23 cellular contexts compared by ENCODE assay signal in the genomic region with DNA sequence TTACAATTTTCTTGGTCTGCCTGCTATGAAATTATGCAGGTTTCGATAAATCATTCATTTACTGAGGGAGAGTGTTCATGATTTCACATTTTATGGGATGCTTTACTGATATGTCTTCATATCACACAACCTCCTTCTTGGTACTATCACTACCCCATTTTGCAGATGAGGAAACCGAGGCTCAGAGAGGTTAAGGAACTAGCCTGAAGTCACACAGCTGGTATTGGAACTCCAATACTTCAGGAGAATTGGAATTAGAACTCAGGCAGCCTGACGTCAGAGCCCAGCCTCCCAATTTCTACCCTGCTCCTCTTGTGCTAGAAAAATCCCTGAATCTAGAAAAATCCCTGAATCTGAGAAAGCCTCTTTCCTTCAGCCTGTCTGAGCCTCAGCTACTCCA. TPM values are rescaled to one million over a fixed set of nuclear protein-coding genes. Genes with fewer than 3 reads are reported as not detected.
DNase-seq lines count a peak whose midpoint lies in the region; ATAC-seq, FAIRE-seq and TF ChIP-seq lines count a peak whose summit lies in the region.
"Had no signal": no experiment of that assay in that cellular context is flagged by ENCODE, and none has a peak within 500 bp of the region (broad histone marks: within the 10 kb centered on the region; RNA-seq: fewer than 3 reads in every experiment).

No MANE protein-coding gene starts in this region.

- intact Hi-C loops in HepG2 (cut with micrococcal nuclease; ENCODE audit: unreplicated experiment), result no loop called here
- intact Hi-C loops in right lobe of liver (cut with DNase I), result no loop called here

- in situ Hi-C loops in HepG2 (cut with HindIII; ENCODE audit: extremely low pct_ligation_motif_present, low pct_unique_long_range_greater_than_20kb), result no loop called here

- H2BK20ac ChIP-seq in H1 (ENCODE audit: low read length), result 0 out of 2 replicates have a peak overlapping the region, but pooled peaks have one; percentile 32

- no peak overlapping the region for H4K5ac ChIP-seq in H1 (ENCODE audit: insufficient read length, low read depth, low read length)

- TF ChIP-seq CTCF in HepG2 (CRISPR knock-in tag; IDR thresholded peaks at IDR 0.05) (no peak), right lobe of liver (IDR thresholded peaks at IDR 0.05) (no peak), RWPE2 (IDR thresholded peaks at IDR 0.05; ENCODE audit: poor library complexity, severe bottlenecking) (no peak), H1 (IDR thresholded peaks at IDR 0.05; ENCODE audit: control extremely low read depth in 1 of 3, insufficient read depth in 1 of 3, low read depth in 1 of 3, low read length in 3 of 3) (no peak)

- TF ChIP-seq POLR2A in HepG2 (IDR thresholded peaks at IDR 0.05; ENCODE audit: insufficient read depth in 1 of 2, low read depth in 2 of 2, low read length in 2 of 2), result no peak
- TF ChIP-seq POLR2A in right lobe of liver (IDR thresholded peaks at IDR 0.05), result no peak
- no peak for TF ChIP-seq POLR2A in H1 (IDR thresholded peaks at IDR 0.05; ENCODE audit: control extremely low read depth in 1 of 2, low read depth in 2 of 2, low read length in 2 of 2)

- no peak overlapping the region for H3K18ac ChIP-seq in H1 (ENCODE audit: extremely low read depth, low read length)

- H4K8ac ChIP-seq in H1 (ENCODE audit: extremely low read depth, insufficient read depth, low read length), result no peak overlapping the region

- WGBS in HepG2 (ENCODE audit: low lambda C conversion rate), result 32% methylated on average over 3 of the region's 3 CpGs
- 55% methylated on average over 3 of the region's 3 CpGs for WGBS in right lobe of liver (ENCODE audit: insufficient coverage, low coverage, low lambda C conversion rate, missing lambda C conversion rate)
- WGBS in H1 (ENCODE audit: extremely low coverage in 1 of 2, insufficient coverage in 1 of 2, insufficient read length in 1 of 2, insufficient replicate concordance in 2 of 2, low coverage in 1 of 2, low lambda C conversion rate in 2 of 2, missing lambda C conversion rate in 1 of 2), 2 experiments, result 73% methylated on average over 3 of the region's 3 CpGs; no CpG with 5 or more reads in 1 of the 2 experiments

- H3K27me3 ChIP-seq in HepG2 (ENCODE audit: control insufficient read depth in 1 of 2, insufficient read depth in 2 of 2, low read length in 2 of 2), result peaks cover 0 to 20% of the 10 kb centered on the region in 2 experiments; a peak in 2 of 5 replicates
- no peaks in the 10 kb centered on the region for H3K27me3 ChIP-seq in right lobe of liver
- no peaks in the 10 kb centered on the region for H3K27me3 ChIP-seq in RWPE2 (ENCODE audit: insufficient read depth, poor library complexity, severe bottlenecking)
- H3K27me3 ChIP-seq in H1 (replicated peaks in 1 of 4; ENCODE audit: control insufficient read depth in 3 of 4, extremely low read depth in 1 of 4, insufficient read depth in 3 of 4, low read length in 3 of 4), result no peaks in the 10 kb centered on the region

- H2BK12ac ChIP-seq in H1 (ENCODE audit: low read depth, low read length), result no peak overlapping the region

- POLR2A ChIA-PET in HepG2 (lab: Yijun Ruan, JAX), result no interaction called here
- POLR2A ChIA-PET in H1 (lab: Charles Lee; ENCODE audit: partially characterized antibody), result no interaction called here

- H2BK5ac ChIP-seq in H1 (ENCODE audit: low read depth, low read length), result no peak overlapping the region

- CTCF ChIA-PET in HepG2 (lab: Yijun Ruan, JAX; ENCODE audit: low intra/inter-chr PET ratio, low total read pairs), result no interaction called here
- CTCF ChIA-PET in H1 (lab: Charles Lee; ENCODE audit: partially characterized antibody), result interaction anchor here (2.3 kb wide), 1 partner anchor 36 kb away, joined by 10 read pairs; no protein-coding TSS in a partner anchor

- no peak for DNase-seq in HepG2 (ENCODE audit: low spot score)
- no peak for DNase-seq in right lobe of liver
- no peak for DNase-seq in RWPE2 (ENCODE audit: low spot score)
- no peak for DNase-seq in H1 (ENCODE audit: low read depth in 1 of 2, low spot score in 2 of 2)
- DNase-seq in NCI-H1048 (lab: John Stamatoyannopoulos, UW), result no peak
- no peak for DNase-seq in SIG-M5 (lab: John Stamatoyannopoulos, UW)
- DNase-seq: AML-193; Caco-2; CD4-positive, alpha-beta T cell; IMR-90; KBM-7 had no signal

- no peaks in the 10 kb centered on the region for H3K79me2 ChIP-seq in HepG2 (ENCODE audit: insufficient read depth, low read length)
- H3K79me2 ChIP-seq in H1 (ENCODE audit: control insufficient read depth in 1 of 2, insufficient read depth in 2 of 2, low read length in 2 of 2), result no peaks in the 10 kb centered on the region

- no peak overlapping the region for H3K9ac ChIP-seq in HepG2 (ENCODE audit: insufficient read depth, low read depth, low read length)
- no peak overlapping the region; a peak in 1 of 7 replicates for H3K9ac ChIP-seq in H1 (replicated peaks in 1 of 4; ENCODE audit: extremely low read depth in 1 of 4, low read depth in 3 of 4, low read length in 3 of 4)

- H3K4me3 ChIP-seq in HepG2 (replicated peaks in 1 of 3; ENCODE audit: insufficient read depth in 1 of 3, low read depth in 2 of 3, low read length in 3 of 3) (no peak overlapping the region), right lobe of liver (no peak overlapping the region), RWPE2 (ENCODE audit: severe bottlenecking) (no peak overlapping the region), H1 (ENCODE audit: extremely low read depth in 1 of 4, insufficient read depth in 2 of 4, low read depth in 3 of 4, low read length in 4 of 4) (no peak overlapping the region)
- H3K4me3 ChIP-seq: A549, HAP-1 had no signal

- no peak overlapping the region for H4K91ac ChIP-seq in H1 (replicated peaks; ENCODE audit: insufficient read length, low read length)

- H3K23me2 ChIP-seq in H1 (ENCODE audit: low read depth, low read length), result no peaks in the 10 kb centered on the region

- TF ChIP-seq RAD21 in HepG2 (CRISPR knock-in tag; IDR thresholded peaks at IDR 0.05) (no peak), H1 (IDR thresholded peaks at IDR 0.05 in 1 of 2, conservative IDR thresholded peaks at IDR 0.05 in 1 of 2; ENCODE audit: low read depth in 2 of 2, low read length in 2 of 2) (no peak)

- H3K9me3 ChIP-seq in HepG2 (ENCODE audit: low read length), result no peaks in the 10 kb centered on the region
- no peaks in the 10 kb centered on the region for H3K9me3 ChIP-seq in right lobe of liver
- no peaks in the 10 kb centered on the region for H3K9me3 ChIP-seq in RWPE2 (ENCODE audit: severe bottlenecking)
- H3K9me3 ChIP-seq in H1 (ENCODE audit: insufficient read depth in 2 of 2, low read depth in 1 of 2, low read length in 1 of 2), result no peaks in the 10 kb centered on the region
- H3K9me3 ChIP-seq: A549, Caco-2, HAP-1 had no signal

- ATAC-seq in HepG2, result no peak
- ATAC-seq in right lobe of liver, result no peak
- ATAC-seq in RWPE2 (ENCODE audit: low read depth), result no peak
- no peak for ATAC-seq in HG03432 (IDR thresholded peaks at IDR 0.05; ENCODE audit: unreplicated experiment)
- ATAC-seq: A549 had no signal

- no peak overlapping the region for H3K27ac ChIP-seq in HepG2 (ENCODE audit: extremely low read length, insufficient read depth, low read length)
- H3K27ac ChIP-seq in right lobe of liver, result no peak overlapping the region
- H3K27ac ChIP-seq in RWPE2 (ENCODE audit: poor library complexity, severe bottlenecking), result peak overlapping the region; percentile 78
- H3K27ac ChIP-seq in H1 (ENCODE audit: low read depth, low read length), result no peak overlapping the region
- H3K27ac ChIP-seq: 22Rv1, C4-2B, HL-60 had no signal

- TF ChIP-seq EP300 in HepG2 (IDR thresholded peaks at IDR 0.05; ENCODE audit: low read depth in 2 of 2, low read length in 2 of 2) (no peak), HepG2 (CRISPR knock-in tag; IDR thresholded peaks at IDR 0.05; ENCODE audit: borderline replicate concordance) (no peak), H1 (IDR thresholded peaks at IDR 0.05; ENCODE audit: borderline replicate concordance in 1 of 2, low read depth in 2 of 2, low read length in 2 of 2) (no peak)

- H3K14ac ChIP-seq in H1 (ENCODE audit: insufficient read length), result no peak overlapping the region

- H4K20me1 ChIP-seq in HepG2 (ENCODE audit: insufficient read depth, low read length), result no peaks in the 10 kb centered on the region
- no peaks in the 10 kb centered on the region for H4K20me1 ChIP-seq in H1 (replicated peaks in 1 of 2; ENCODE audit: control insufficient read depth in 1 of 2, insufficient read depth in 2 of 2, low read length in 2 of 2)

- H2BK15ac ChIP-seq in H1 (ENCODE audit: low read length), result no peak overlapping the region

- no peak overlapping the region for H3K4ac ChIP-seq in H1 (replicated peaks; ENCODE audit: insufficient read length, low read depth, low read length)

- H3K79me1 ChIP-seq in H1 (ENCODE audit: low read depth, low read length), result no peaks in the 10 kb centered on the region

- FAIRE-seq in HepG2 (lab: Jason Lieb, UNC) (no peak), H1 (lab: Jason Lieb, UNC) (no peak)
- FAIRE-seq: A549, D721Med, G401.6, GM12892, GM18507 had no signal

- H3K23ac ChIP-seq in H1 (ENCODE audit: insufficient read length), result no peak overlapping the region

- H2BK120ac ChIP-seq in H1 (replicated peaks; ENCODE audit: low read depth, low read length), result no peak overlapping the region

- H3K36me3 ChIP-seq in HepG2 (replicated peaks in 1 of 2; ENCODE audit: control insufficient read depth in 1 of 2, insufficient read depth in 2 of 2, low read length in 2 of 2) (no peaks in the 10 kb centered on the region), right lobe of liver (no peaks in the 10 kb centered on the region), RWPE2 (ENCODE audit: low read depth) (no peaks in the 10 kb centered on the region), H1 (ENCODE audit: control insufficient read depth in 2 of 4, insufficient read depth in 4 of 4, low read length in 3 of 4) (no peaks in the 10 kb centered on the region)
- H3K36me3 ChIP-seq: HAP-1 had no signal

- H3K4me2 ChIP-seq in HepG2 (ENCODE audit: low read depth, low read length) (no peak overlapping the region), H1 (ENCODE audit: insufficient read depth in 1 of 2, low read depth in 2 of 2, low read length in 2 of 2) (no peak overlapping the region)
- H3K4me2 ChIP-seq: A549 had no signal

- H3K4me1 ChIP-seq in HepG2 (ENCODE audit: insufficient read depth, low read length) (no peaks in the 10 kb centered on the region), right lobe of liver (peaks cover 0 to 7% (median 0%) of the 10 kb centered on the region in 4 donors), RWPE2 (ENCODE audit: insufficient read depth, poor library complexity, severe bottlenecking) (peaks cover 14% of the 10 kb centered on the region), H1 (replicated peaks in 1 of 4; ENCODE audit: control insufficient read depth in 3 of 4, insufficient read depth in 4 of 4, low read length in 3 of 4) (peaks cover 0 to 6% (median 4%) of the 10 kb centered on the region in 4 experiments; a peak in 4 of 7 replicates)
- H3K4me1 ChIP-seq: Caco-2, HAP-1 had no signal

- no peak overlapping the region for H2AK5ac ChIP-seq in H1 (ENCODE audit: low read depth, low read length)

- no TSS peak for BruUV-seq in HepG2 (replicated peaks; lab: Mats Ljungman, UMichigan)

- H2AFZ ChIP-seq in HepG2 (ENCODE audit: low read length), result no peak overlapping the region
- no peak overlapping the region for H2AFZ ChIP-seq in H1 (ENCODE audit: low read length)

- no peak overlapping the region for H3K56ac ChIP-seq in H1 (replicated peaks; ENCODE audit: insufficient read length, low read depth, low read length)

RNA-seq across cellular contexts. Expression of gene IFNLR1, which starts 50.7 kb away (rescaled TPM):
- total RNA-seq in HepG2 (2016; rRNA removed; fragmentation: Illumina TruSeq; extraction: Trizol) (5.7 and 8.5 TPM in 2 replicates), right lobe of liver (1 to 10 TPM; 3.4 to 8.3 (median 4.0) TPM)
- 3.8 and 4.0 TPM in 2 replicates for total RNA-seq in HepG2 (2016; cell fraction: cytosol; rRNA removed; fragmentation: Illumina TruSeq; extraction: Trizol; ENCODE audit: low read depth)
- total RNA-seq in HepG2 (2016; cell fraction: insoluble cytoplasmic fraction; rRNA removed; fragmentation: Illumina TruSeq; extraction: Trizol), result 5.2 and 8.9 TPM in 2 replicates
- 5.8 and 6.1 TPM in 2 replicates for total RNA-seq in HepG2 (2016; cell fraction: membrane; rRNA removed; fragmentation: Illumina TruSeq; extraction: Trizol)
- 7.8 TPM in 2 replicates for total RNA-seq in HepG2 (2016; cell fraction: nucleus; rRNA removed; fragmentation: Illumina TruSeq; extraction: Trizol)
- polyA plus RNA-seq in HepG2 (2011; rRNA removed) (3.8 and 6.5 TPM in 2 replicates), H1 (2011; rRNA removed) (6.8 and 11.4 TPM in 2 replicates)
- 3.4 and 4.6 TPM in 2 replicates for polyA plus RNA-seq in HepG2 (2011; cell fraction: cytosol; rRNA removed)
- 4.6 and 5.3 TPM in 2 replicates for polyA plus RNA-seq in HepG2 (2011; cell fraction: nucleus; rRNA removed)
- polyA plus RNA-seq in HepG2 (2012), result 3.2 and 3.9 TPM in 2 replicates
- polyA plus RNA-seq in HepG2 (2016; cell fraction: cytosol; fragmentation: Illumina TruSeq; extraction: Trizol; ENCODE audit: low read depth), result 3.7 and 4.5 TPM in 2 replicates
- 2.8 and 3.6 TPM in 2 replicates for polyA plus RNA-seq in HepG2 (2016; cell fraction: insoluble cytoplasmic fraction; fragmentation: Illumina TruSeq; extraction: Trizol; ENCODE audit: low read depth)
- 3.5 and 3.9 TPM in 2 replicates for polyA plus RNA-seq in HepG2 (2016; cell fraction: membrane; fragmentation: Illumina TruSeq; extraction: Trizol; ENCODE audit: low read depth)
- 11.8 and 14.2 TPM in 2 replicates for polyA plus RNA-seq in HepG2 (2016; cell fraction: nucleus; fragmentation: Illumina TruSeq; extraction: Trizol; ENCODE audit: insufficient read depth, low read depth)
- 2.1 and 8.3 TPM in 2 replicates for polyA minus RNA-seq in HepG2 (2011; rRNA and poly(A)+ RNA removed; ENCODE audit: low replicate concordance)
- polyA minus RNA-seq in HepG2 (2011; cell fraction: cytosol; rRNA and poly(A)+ RNA removed), result 4.3 TPM in 2 replicates
- 2.4 and 3.1 TPM in 2 replicates for polyA minus RNA-seq in HepG2 (2011; cell fraction: nucleus; rRNA and poly(A)+ RNA removed)
- total RNA-seq in H1 (2021; fragmentation: NEBNext Ultra II Directional; extraction: Animal tissue kit (Norgen Biotek cat#: 25700)), result 9.2 and 10.1 TPM in 2 replicates
- 7.7 TPM for polyA plus RNA-seq in H1 (2011; cell fraction: cytosol; rRNA removed)
- 7.6 TPM for polyA plus RNA-seq in H1 (2011; cell fraction: nucleus; rRNA removed)
- 9.2 to 10.8 TPM (median 9.7 TPM) in 4 replicates for polyA plus RNA-seq in H1 (2012, experiment 1 of 2)
- 10.1 TPM for polyA plus RNA-seq in H1 (2012, experiment 2 of 2)
- 10.4 TPM for polyA plus RNA-seq in H1 (2013, experiment 1 of 2)
- 10.1 TPM for polyA plus RNA-seq in H1 (2013, experiment 2 of 2)
- 6.6 and 11.6 TPM in 2 replicates for polyA minus RNA-seq in H1 (2011; rRNA and poly(A)+ RNA removed)
- 3.9 TPM for polyA minus RNA-seq in H1 (2011; cell fraction: cytosol; rRNA and poly(A)+ RNA removed)
- 7.0 TPM for polyA minus RNA-seq in H1 (2011; cell fraction: nucleus; rRNA and poly(A)+ RNA removed)
- total RNA-seq: HT1080, IMR-90 had no signal
- polyA plus RNA-seq: BJ, IMR-90 had no signal

Comparison
In these comparisons a context has a peak if more than half of its experiments do, and no peak if none do; other contexts are left out.
1. Of the 41 proteins assayed by ChIP-seq in both HepG2 and H1: peak only in HepG2: none; only in H1: KDM1A; in both: none; in neither: 40.